23 cellular contexts compared by ENCODE assay signal in genomic region chr16:89596957-89597644, GRCh38. TPM values are rescaled to one million over a fixed set of nuclear protein-coding genes. Genes with fewer than 3 reads are reported as not detected.
DNase-seq lines count a peak whose midpoint lies in the region; ATAC-seq and TF ChIP-seq lines count a peak whose summit lies in the region.
"Had no signal": no experiment of that assay in that cellular context is flagged by ENCODE, and none has a peak within 500 bp of the region (broad histone marks: within the 10 kb centered on the region; RNA-seq: fewer than 3 reads in every experiment).

No MANE protein-coding gene starts in this region.

- H3K27me3 Mint-ChIP-seq in Calu3 (ENCODE audit: unreplicated experiment): no peaks in the 10 kb centered on the region
- peaks cover 13% of the 10 kb centered on the region for H3K27me3 Mint-ChIP-seq in glutamatergic neuron (ENCODE audit: unreplicated experiment)
- H3K27me3 Mint-ChIP-seq: CD4-positive, alpha-beta memory T cell; IgD-negative memory B cell had no signal

- CTCF ChIA-PET in Calu3 (lab: Charles Lee) (no interaction called here), HEK293 (lab: Yijun Ruan, JAX) (no interaction called here), RWPE1 (lab: Yijun Ruan, JAX) (no interaction called here)

- peaks cover 10% of the 10 kb centered on the region for H3K36me3 Mint-ChIP-seq in Calu3 (ENCODE audit: insufficient read depth, unreplicated experiment)
- no peaks in the 10 kb centered on the region for H3K36me3 Mint-ChIP-seq in glutamatergic neuron (ENCODE audit: unreplicated experiment)
- H3K36me3 Mint-ChIP-seq: CD4-positive, alpha-beta memory T cell; IgD-negative memory B cell had no signal

- H3K27ac Mint-ChIP-seq in Calu3 (ENCODE audit: unreplicated experiment): peak overlapping the region; percentile 66
- peak overlapping the region; percentile 70 for H3K27ac Mint-ChIP-seq in glutamatergic neuron (ENCODE audit: unreplicated experiment)
- H3K27ac Mint-ChIP-seq: CD4-positive, alpha-beta memory T cell; H9; IgD-negative memory B cell had no signal

- peaks cover 1% of the 10 kb centered on the region for H3K4me1 Mint-ChIP-seq in Calu3 (ENCODE audit: low read depth, unreplicated experiment)
- peaks cover 17% of the 10 kb centered on the region for H3K4me1 Mint-ChIP-seq in glutamatergic neuron (ENCODE audit: low read depth, unreplicated experiment)

- H3K27ac ChIP-seq in HEK293 (ENCODE audit: extremely low read depth, low read depth, low read length) (no peak overlapping the region), RWPE1 (peak overlapping the region; percentile 25)
- H3K27ac ChIP-seq: Peyer's patch had no signal

- H3K4me3 ChIP-seq in HEK293 (ENCODE audit: low read depth, low read length): no peak overlapping the region
- H3K4me3 ChIP-seq: BLaER1 treated with 17β-estradiol and CSF1 and Interleukin-3, amounts not matched to agents 10 nM and 100 nM; Peyer's patch had no signal

- ATAC-seq in GM21423 (IDR thresholded peaks at IDR 0.05; ENCODE audit: unreplicated experiment): no peak
- ATAC-seq in HG03439 (IDR thresholded peaks at IDR 0.05; ENCODE audit: unreplicated experiment): no peak
- no peak for ATAC-seq in HG02763 (IDR thresholded peaks at IDR 0.05; ENCODE audit: unreplicated experiment)

- DNase-seq in Calu3 (no peak), RWPE1 (ENCODE audit: low spot score) (no peak), glutamatergic neuron (no peak)
- DNase-seq in stimulated activated CD4-positive, alpha-beta T cell treated with anti-CD3 and anti-CD28 coated beads, Interleukin-4, amount 100 ng/mL, for 1 hour: no peak
- DNase-seq: ACHN; CD4-positive, alpha-beta memory T cell; DMS53; GDM1; H9; MM.1S; NCI-H1048; NCI-H1436 treated with DMSO at 0.1 percent for 48 hours; NCI-H1930; NCI-H510A; Peyer's patch had no signal

- H3K9me3 Mint-ChIP-seq in Calu3 (ENCODE audit: low read depth, unreplicated experiment) (no peaks in the 10 kb centered on the region), glutamatergic neuron (ENCODE audit: unreplicated experiment) (peaks cover 14% of the 10 kb centered on the region)
- H3K9me3 Mint-ChIP-seq: CD4-positive, alpha-beta memory T cell; H9; IgD-negative memory B cell had no signal

- H3K9me3 ChIP-seq in HEK293 (ENCODE audit: control insufficient read depth, insufficient read depth, low read depth, low read length): no peaks in the 10 kb centered on the region
- H3K9me3 ChIP-seq: BLaER1 treated with 17β-estradiol and CSF1 and Interleukin-3, amounts not matched to agents 10 nM and 100 nM; Peyer's patch had no signal

- H3K36me3 ChIP-seq in HEK293 (ENCODE audit: control insufficient read depth in 2 of 2, insufficient read depth in 1 of 2, low read length in 2 of 2): no peaks in the 10 kb centered on the region
- H3K36me3 ChIP-seq: Peyer's patch had no signal

- TF ChIP-seq CTCF in Calu3 (IDR thresholded peaks at IDR 0.05; ENCODE audit: unreplicated experiment) (no peak), HEK293 (tag by site-specific recombination; IDR thresholded peaks at IDR 0.05) (no peak), RWPE1 (conservative IDR thresholded peaks at IDR 0.05; ENCODE audit: low read depth) (no peak), glutamatergic neuron (IDR thresholded peaks at IDR 0.05; ENCODE audit: partially characterized antibody, unreplicated experiment) (no peak)

- intact Hi-C loops in Calu3 (cut with micrococcal nuclease; ENCODE audit: unreplicated experiment): no loop called here

- no TSS peak for BruUV-seq in Calu3 (replicated peaks; lab: Mats Ljungman, UMichigan)

- no peaks in the 10 kb centered on the region for H3K4me1 ChIP-seq in HEK293 (ENCODE audit: control insufficient read depth, insufficient read depth, low read length)

- POLR2A ChIA-PET in HEK293 (lab: Yijun Ruan, JAX): no interaction called here
- POLR2A ChIA-PET in RWPE1 (lab: Yijun Ruan, JAX; ENCODE audit: low non-redundant PET): no interaction called here

- H3K4me3 Mint-ChIP-seq in Calu3 (ENCODE audit: low read depth, unreplicated experiment) (no peak overlapping the region), glutamatergic neuron (ENCODE audit: unreplicated experiment) (no peak overlapping the region)
- H3K4me3 Mint-ChIP-seq: CD4-positive, alpha-beta memory T cell; H9; IgD-negative memory B cell had no signal

TF ChIP-seq in HEK293, 187 proteins besides CTCF, POLR2A, EP300 and RAD21:
- TF ChIP-seq, protein P1, sequence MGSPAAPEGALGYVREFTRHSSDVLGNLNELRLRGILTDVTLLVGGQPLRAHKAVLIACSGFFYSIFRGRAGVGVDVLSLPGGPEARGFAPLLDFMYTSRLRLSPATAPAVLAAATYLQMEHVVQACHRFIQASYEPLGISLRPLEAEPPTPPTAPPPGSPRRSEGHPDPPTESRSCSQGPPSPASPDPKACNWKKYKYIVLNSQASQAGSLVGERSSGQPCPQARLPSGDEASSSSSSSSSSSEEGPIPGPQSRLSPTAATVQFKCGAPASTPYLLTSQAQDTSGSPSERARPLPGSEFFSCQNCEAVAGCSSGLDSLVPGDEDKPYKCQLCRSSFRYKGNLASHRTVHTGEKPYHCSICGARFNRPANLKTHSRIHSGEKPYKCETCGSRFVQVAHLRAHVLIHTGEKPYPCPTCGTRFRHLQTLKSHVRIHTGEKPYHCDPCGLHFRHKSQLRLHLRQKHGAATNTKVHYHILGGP (tag by site-specific recombination; IDR thresholded peaks at IDR 0.05): no peak
- TF ChIP-seq GLIS2 (tag by site-specific recombination; IDR thresholded peaks at IDR 0.05) (peak; percentile 18; the same call in 1 of the 2 replicates), GLIS1 (tag by site-specific recombination; IDR thresholded peaks at IDR 0.05) (0 out of 2 replicates have a peak, but pooled peaks have one; percentile 9)

RNA-seq across cellular contexts. Expression of gene DPEP1, which starts 16.3 kb away (rescaled TPM):
- total RNA-seq in Calu3 (2022) (not detected in 2 replicates), glutamatergic neuron (ENCODE audit: unreplicated experiment) (0.39 TPM)
- total RNA-seq: CD4-positive, alpha-beta memory T cell; Right ventricle myocardium inferior; T-helper 1 cell treated with Interleukin-12 subunit alpha and Interleukin-12 subunit beta and Interleukin-4 antibody, amounts not matched to agents 30 ng/mL and 1 ng/mL, for 36 hours had no signal

RNA-seq across cellular contexts. Expression of gene CPNE7, which starts 21.5 kb away (rescaled TPM):
- total RNA-seq in Calu3 (2022): 31.3 and 48.2 TPM in 2 replicates
- 17.8 TPM for total RNA-seq in glutamatergic neuron (ENCODE audit: unreplicated experiment)
- total RNA-seq: Right ventricle myocardium inferior had no signal

RNA-seq across cellular contexts. Expression of gene RPL13, which starts 36.6 kb away (rescaled TPM):
- 1,719 and 1,779 TPM in 2 replicates for total RNA-seq in Calu3 (2022)
- 893 TPM for total RNA-seq in glutamatergic neuron (ENCODE audit: unreplicated experiment)
